ENCODE assay signal across 19 cellular contexts in genomic region chr7:85529197-85529596, GRCh38.
A peak's percentile ranks its signal among the peaks of the same experiment; 100 is the strongest.
DNase-seq lines count a peak whose midpoint lies in the region; ATAC-seq and TF ChIP-seq lines count a peak whose summit lies in the region.
"Had no signal": no experiment of that assay in that cellular context is flagged by ENCODE, and none has a peak within 500 bp of the region (broad histone marks: within the 10 kb centered on the region; RNA-seq: fewer than 3 reads in every experiment).

No MANE protein-coding gene starts in this region.

- H3K4me1 ChIP-seq in SK-N-SH (ENCODE audit: control insufficient read depth in 1 of 2, insufficient read depth in 2 of 2, low read depth in 1 of 2, low read length in 1 of 2): peaks cover 3 to 15% of the 10 kb centered on the region in 2 experiments; a peak in 3 of 4 replicates
- H3K4me1 ChIP-seq: SJCRH30 had no signal

- no peak for TF ChIP-seq RAD21 in SK-N-SH (IDR thresholded peaks at IDR 0.05; ENCODE audit: low read length)

- peaks cover 10% of the 10 kb centered on the region for H3F3A ChIP-seq in SK-N-SH (replicated peaks; ENCODE audit: insufficient read depth)

- no peaks in the 10 kb centered on the region for H3K9me3 Mint-ChIP-seq in mesothelial cell of epicardium

- H3K36me3 ChIP-seq in SK-N-SH (replicated peaks in 1 of 2; ENCODE audit: control insufficient read depth in 1 of 2, insufficient read depth in 2 of 2, low read length in 1 of 2): no peaks in the 10 kb centered on the region
- H3K36me3 ChIP-seq: esophagus muscularis mucosa, SJCRH30 had no signal

- no peaks in the 10 kb centered on the region for H3K27me3 Mint-ChIP-seq in mesothelial cell of epicardium (ENCODE audit: low read depth)
- H3K27me3 Mint-ChIP-seq: progenitor cell of endocrine pancreas had no signal

- H3K27ac Mint-ChIP-seq in mesothelial cell of epicardium: peak overlapping the region; percentile 13
- H3K27ac Mint-ChIP-seq: natural killer cell, progenitor cell of endocrine pancreas had no signal

- no peaks in the 10 kb centered on the region for H3K27me3 ChIP-seq in SK-N-SH (ENCODE audit: insufficient read depth)
- H3K27me3 ChIP-seq: esophagus muscularis mucosa, SJCRH30 had no signal

- DNase-seq in EH (ENCODE audit: low read depth): peak; percentile 57
- DNase-seq in SK-N-SH: no peak
- DNase-seq in fibroblast of gingiva (ENCODE audit: low read depth): peak; percentile 78
- no peak for DNase-seq in mesothelial cell of epicardium (ENCODE audit: low spot score in 2 of 2, unreplicated experiment in 2 of 2)
- no peak for DNase-seq in central memory CD4-positive, alpha-beta T cell
- DNase-seq: amniotic stem cell; dermis blood vessel endothelial cell; natural killer cell; NCI-H187 treated with DMSO at 0.1 percent for 48 hours; SJCRH30; stimulated activated naive CD8-positive, alpha-beta T cell treated with anti-CD3 and anti-CD28 coated beads, Interleukin-15, Interleukin-2, amounts not matched to agents 100 U/mL and 50 U/mL, for 24 hours; T-helper 9 cell had no signal

- POLR2A ChIA-PET in SK-N-SH (lab: Yijun Ruan, JAX): no interaction called here

- peaks cover 16% of the 10 kb centered on the region for H3K4me1 Mint-ChIP-seq in mesothelial cell of epicardium
- H3K4me1 Mint-ChIP-seq: natural killer cell had no signal

- 73% methylated on average over 3 of the region's 3 CpGs for WGBS in SK-N-SH (ENCODE audit: low lambda C conversion rate)

- H3K4me2 ChIP-seq in SK-N-SH: 0 out of 2 replicates have a peak overlapping the region, but pooled peaks have one; percentile 4

- TF ChIP-seq CTCF in SK-N-SH (IDR thresholded peaks at IDR 0.05) (no peak), mesothelial cell of epicardium (IDR thresholded peaks at IDR 0.05; ENCODE audit: unreplicated experiment) (no peak)

- H3K9me3 ChIP-seq in SK-N-SH: no peaks in the 10 kb centered on the region
- H3K9me3 ChIP-seq: esophagus muscularis mucosa, SJCRH30 had no signal

- H3K27ac ChIP-seq in SK-N-SH (ENCODE audit: low read depth in 2 of 2, low read length in 1 of 2): peak overlapping the region in 1 of 2 experiments; percentile 23; a peak in 2 of 4 replicates
- H3K27ac ChIP-seq: esophagus muscularis mucosa, SJCRH30 had no signal

- ATAC-seq in HG03095 (IDR thresholded peaks at IDR 0.05; ENCODE audit: unreplicated experiment) (no peak), GM19328 (IDR thresholded peaks at IDR 0.05; ENCODE audit: unreplicated experiment) (no peak), HG03280 (IDR thresholded peaks at IDR 0.05; ENCODE audit: unreplicated experiment) (no peak)
- ATAC-seq: activated CD4-positive, CD25-positive, alpha-beta regulatory T cell treated with anti-CD3 and anti-CD28 coated beads, Interleukin-2, amount 50 U/mL, for 24 hours; natural killer cell; stimulated activated naive CD8-positive, alpha-beta T cell treated with anti-CD3 and anti-CD28 coated beads, Interleukin-15, Interleukin-2, amounts not matched to agents 100 U/mL and 50 U/mL, for 24 hours had no signal

- H3K4me3 Mint-ChIP-seq in mesothelial cell of epicardium: no peak overlapping the region
- H3K4me3 Mint-ChIP-seq: natural killer cell had no signal

- no peaks in the 10 kb centered on the region for H4K20me1 ChIP-seq in SK-N-SH (ENCODE audit: insufficient read depth)

- H3K79me2 ChIP-seq in SK-N-SH (ENCODE audit: insufficient read depth): no peaks in the 10 kb centered on the region

- H3K4me3 ChIP-seq in SK-N-SH (ENCODE audit: low read depth in 2 of 2, low read length in 1 of 2): no peak overlapping the region
- H3K4me3 ChIP-seq: esophagus muscularis mucosa, lung, SJCRH30 had no signal

- no peak for TF ChIP-seq EP300 in SK-N-SH (IDR thresholded peaks at IDR 0.05; ENCODE audit: borderline replicate concordance in 1 of 2, low read depth in 1 of 2, low read length in 1 of 2)

- H2AFZ ChIP-seq in SK-N-SH (ENCODE audit: low read depth): no peak overlapping the region; the same call in 1 of the 2 replicates

- H3K9ac ChIP-seq in SK-N-SH: no peak overlapping the region

- H3K36me3 Mint-ChIP-seq in mesothelial cell of epicardium: no peaks in the 10 kb centered on the region
- H3K36me3 Mint-ChIP-seq: natural killer cell had no signal

- CTCF ChIA-PET in SK-N-SH (lab: Yijun Ruan, JAX): interaction anchor here (1.3 to 2.2 kb wide), 2 partner anchors 22 to 25 kb away, joined by 3 to 8 read pairs; no protein-coding TSS in a partner anchor

- no peaks in the 10 kb centered on the region for H3K9me2 ChIP-seq in SK-N-SH

TF ChIP-seq in SK-N-SH, 30 proteins besides CTCF, POLR2A, EP300 and RAD21:
- TF ChIP-seq GABPA (IDR thresholded peaks at IDR 0.05; ENCODE audit: low read depth): no peak
- TF ChIP-seq SMC3 (IDR thresholded peaks at IDR 0.05; ENCODE audit: low read depth, low read length): no peak
- no peak for TF ChIP-seq TEAD4 (IDR thresholded peaks at IDR 0.05; ENCODE audit: borderline replicate concordance, insufficient read depth)
- no peak for TF ChIP-seq MAX (IDR thresholded peaks at IDR 0.05; ENCODE audit: low read depth)
TF ChIP-seq in SK-N-SH: peak in this region for 0.

Comparison
In these comparisons a context has a peak if more than half of its experiments do, and no peak if none do; other contexts are left out.
1. DNase-seq: peak in EH (single experiment) and fibroblast of gingiva (single experiment); none in SK-N-SH (single experiment), mesothelial cell of epicardium (0 of 2) and central memory CD4-positive, alpha-beta T cell (single experiment).